15 cellular contexts compared by ENCODE assay signal in the genomic region with DNA sequence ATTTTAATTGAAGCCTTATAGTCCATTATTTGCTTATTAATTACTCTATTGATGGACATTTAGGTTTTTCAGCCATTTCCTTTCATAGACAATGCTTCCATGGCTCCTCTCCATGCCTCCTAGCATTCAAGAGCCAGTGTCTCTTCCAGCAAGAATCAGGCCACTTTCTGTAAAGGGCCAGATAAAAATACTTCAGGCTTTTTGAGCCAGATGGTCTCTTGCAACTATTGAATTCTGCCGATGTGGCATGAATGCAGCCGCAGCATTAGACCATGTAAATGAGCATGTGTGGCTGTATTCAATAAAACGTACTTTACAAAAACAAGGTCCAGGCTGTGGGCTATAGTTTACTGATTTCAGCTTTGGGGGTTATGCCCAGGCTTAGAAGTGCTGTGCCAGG. TPM values are rescaled to one million over a fixed set of nuclear protein-coding genes. Genes with fewer than 3 reads are reported as not detected.
DNase-seq lines count a peak whose midpoint lies in the region; ATAC-seq lines count a peak whose summit lies in the region.
"Had no signal": no experiment of that assay in that cellular context is flagged by ENCODE, and none has a peak within 500 bp of the region (broad histone marks: within the 10 kb centered on the region; RNA-seq: fewer than 3 reads in every experiment).

No MANE protein-coding gene starts in this region.

- peak overlapping the region; percentile 34 for H3K27ac Mint-ChIP-seq in activated CD8-positive, alpha-beta memory T cell treated with anti-CD3 and anti-CD28 coated beads, Interleukin-2, amount 10 ng/mL, durations not matched to agents 7 days and 5 days
- H3K27ac Mint-ChIP-seq: CD14-positive monocyte, HFFc6 had no signal

- H3K27me3 Mint-ChIP-seq in activated CD8-positive, alpha-beta memory T cell treated with anti-CD3 and anti-CD28 coated beads, Interleukin-2, amount 10 ng/mL, durations not matched to agents 7 days and 5 days = no peaks in the 10 kb centered on the region
- H3K27me3 Mint-ChIP-seq: CD8-positive, alpha-beta memory T cell had no signal

- CTCF ChIA-PET in activated CD8-positive, alpha-beta memory T cell treated with anti-CD3 and anti-CD28 coated beads, Interleukin-2, amount 10 ng/mL, durations not matched to agents 7 days and 5 days (lab: Charles Lee) = interaction anchor here (0.9 to 2.4 kb wide), 3 partner anchors 16 to 105 kb away, joined by 3 to 7 read pairs (median 4); no protein-coding TSS in a partner anchor

- no peak for ATAC-seq in activated CD8-positive, alpha-beta memory T cell treated with anti-CD3 and anti-CD28 coated beads, Interleukin-2, amount 10 ng/mL, durations not matched to agents 7 days and 5 days
- no peak for ATAC-seq in HG03442 (IDR thresholded peaks at IDR 0.05; ENCODE audit: unreplicated experiment)
- ATAC-seq in GM21723 (IDR thresholded peaks at IDR 0.05; ENCODE audit: unreplicated experiment) = no peak
- ATAC-seq: A549 had no signal

- H3K9me3 Mint-ChIP-seq in activated CD8-positive, alpha-beta memory T cell treated with anti-CD3 and anti-CD28 coated beads, Interleukin-2, amount 10 ng/mL, durations not matched to agents 7 days and 5 days (ENCODE audit: low read depth) = no peaks in the 10 kb centered on the region
- H3K9me3 Mint-ChIP-seq: CD14-positive monocyte; CD8-positive, alpha-beta memory T cell; HFFc6 had no signal

- no peak for DNase-seq in activated CD8-positive, alpha-beta memory T cell treated with anti-CD3 and anti-CD28 coated beads, Interleukin-2, amount 10 ng/mL, durations not matched to agents 7 days and 5 days
- no peak for DNase-seq in activated CD8-positive, alpha-beta memory T cell treated with anti-CD3 and anti-CD28 coated beads, Interleukin-2, amount 50 U/mL, for 48 hours
- DNase-seq in G401 (ENCODE audit: low spot score) (peak; percentile 10), inferior parietal cortex (ENCODE audit: extremely low spot score) (peak; percentile 39), LoVo (ENCODE audit: low spot score) (no peak)
- DNase-seq: Caco-2; CD8-positive, alpha-beta memory T cell; DMS53; HCEC 1CT; HFFc6 had no signal

- in situ Hi-C loops in G401 (cut with HindIII; ENCODE audit: low sequenced_read_pairs) = no loop called here

- no peak overlapping the region for H3K4me3 Mint-ChIP-seq in activated CD8-positive, alpha-beta memory T cell treated with anti-CD3 and anti-CD28 coated beads, Interleukin-2, amount 10 ng/mL, durations not matched to agents 7 days and 5 days
- H3K4me3 Mint-ChIP-seq: CD14-positive monocyte; CD8-positive, alpha-beta memory T cell; HFFc6 had no signal

- H3K36me3 Mint-ChIP-seq in activated CD8-positive, alpha-beta memory T cell treated with anti-CD3 and anti-CD28 coated beads, Interleukin-2, amount 10 ng/mL, durations not matched to agents 7 days and 5 days = no peaks in the 10 kb centered on the region

- peak overlapping the region; percentile 72 for H3K27ac ChIP-seq in angular gyrus (ENCODE audit: low read depth, low read length)
- H3K27ac ChIP-seq: A549 had no signal

- H3K4me1 Mint-ChIP-seq in activated CD8-positive, alpha-beta memory T cell treated with anti-CD3 and anti-CD28 coated beads, Interleukin-2, amount 10 ng/mL, durations not matched to agents 7 days and 5 days = peaks cover 30% of the 10 kb centered on the region
- H3K4me1 Mint-ChIP-seq: CD8-positive, alpha-beta memory T cell had no signal

RNA-seq across cellular contexts. Expression of gene TRAF3IP1, which starts 38.4 kb away (rescaled TPM):
- 1 to 10 TPM; 6.8 to 8.8 TPM for total RNA-seq in activated CD8-positive, alpha-beta memory T cell treated with anti-CD3 and anti-CD28 coated beads, Interleukin-2, amount 10 ng/mL, durations not matched to agents 7 days and 5 days
- 11.5 and 20.9 TPM in 2 replicates for total RNA-seq in G401 (2014; rRNA removed; shearing (Covaris generic))

Comparison
In these comparisons a context has a peak if more than half of its experiments do, and no peak if none do; other contexts are left out.
1. DNase-seq: peak in G401 (single experiment) and inferior parietal cortex (single experiment); none in activated CD8-positive, alpha-beta memory T cell treated with anti-CD3 and anti-CD28 coated beads, Interleukin-2, amount 10 ng/mL, durations not matched to agents 7 days and 5 days (single experiment), activated CD8-positive, alpha-beta memory T cell treated with anti-CD3 and anti-CD28 coated beads, Interleukin-2, amount 50 U/mL, for 48 hours (single experiment) and LoVo (single experiment).